1 cellular context compared by ENCODE assay signal in genomic region chr6:43277083-43277642, GRCh38.
TF ChIP-seq lines count a peak whose summit lies in the region.

No MANE protein-coding gene starts in this region.

TF ChIP-seq in HepG2, 621 proteins besides CTCF, POLR2A, EP300 and RAD21 (continued from another document and continues in another):
- TF ChIP-seq ZNF296 (CRISPR knock-in tag; conservative IDR thresholded peaks at IDR 0.05) = no peak
- 0 out of 2 replicates have a peak, but pooled peaks have one; percentile 7 for TF ChIP-seq BCL6 (CRISPR knock-in tag; IDR thresholded peaks at IDR 0.05)
- TF ChIP-seq MXD1 (CRISPR knock-in tag; IDR thresholded peaks at IDR 0.05) = 0 out of 2 replicates have a peak, but pooled peaks have one; percentile 28
- no peak for TF ChIP-seq ZNF281 (CRISPR knock-in tag; IDR thresholded peaks at IDR 0.05; ENCODE audit: borderline replicate concordance)
- no peak for TF ChIP-seq ZZZ3 (CRISPR knock-in tag; IDR thresholded peaks at IDR 0.05; ENCODE audit: borderline replicate concordance)
- no peak for TF ChIP-seq ZNF180 (CRISPR knock-in tag; IDR thresholded peaks at IDR 0.05; ENCODE audit: borderline replicate concordance, low read depth)
- TF ChIP-seq TSC22D2 (CRISPR knock-in tag; IDR thresholded peaks at IDR 0.05; ENCODE audit: borderline replicate concordance) = no peak
- 0 out of 2 replicates have a peak, but pooled peaks have one; percentile 45 for TF ChIP-seq MTERF4 (CRISPR knock-in tag; IDR thresholded peaks at IDR 0.05)
- TF ChIP-seq ZFP37 (CRISPR knock-in tag; IDR thresholded peaks at IDR 0.05; ENCODE audit: borderline replicate concordance) = peak; percentile 4; the same call in 1 of the 2 replicates
- TF ChIP-seq BCL3 (CRISPR knock-in tag; IDR thresholded peaks at IDR 0.05) = no peak
- TF ChIP-seq ZNF251 (CRISPR knock-in tag; IDR thresholded peaks at IDR 0.05) = no peak
- TF ChIP-seq STAT6 (CRISPR knock-in tag; IDR thresholded peaks at IDR 0.05; ENCODE audit: borderline replicate concordance) = no peak
- no peak for TF ChIP-seq ZNF280B (CRISPR knock-in tag; IDR thresholded peaks at IDR 0.05; ENCODE audit: borderline replicate concordance)
- TF ChIP-seq PATZ1 (CRISPR knock-in tag; IDR thresholded peaks at IDR 0.05) = peak; percentile 7
- 0 out of 2 replicates have a peak, but pooled peaks have one; percentile 17 for TF ChIP-seq ARID4A (CRISPR knock-in tag; IDR thresholded peaks at IDR 0.05; ENCODE audit: borderline replicate concordance)
- TF ChIP-seq ZBTB14 (CRISPR knock-in tag; IDR thresholded peaks at IDR 0.05) = no peak
- TF ChIP-seq ARID2 (CRISPR knock-in tag; IDR thresholded peaks at IDR 0.05; ENCODE audit: borderline replicate concordance) = 0 out of 2 replicates have a peak, but pooled peaks have one; percentile 67
- TF ChIP-seq HNRNPLL (IDR thresholded peaks at IDR 0.05; ENCODE audit: low read depth, low read length, poor library complexity, severe bottlenecking) = no peak
- TF ChIP-seq ZNF777 (CRISPR knock-in tag; IDR thresholded peaks at IDR 0.05) = 0 out of 2 replicates have a peak, but pooled peaks have one; percentile 38
- no peak for TF ChIP-seq HINFP (CRISPR knock-in tag; IDR thresholded peaks at IDR 0.05; ENCODE audit: low read depth)
- TF ChIP-seq NBN (conservative IDR thresholded peaks at IDR 0.05) = no peak
- TF ChIP-seq KLF13 (CRISPR knock-in tag; IDR thresholded peaks at IDR 0.05) = no peak
- TF ChIP-seq GPN1 (CRISPR knock-in tag; IDR thresholded peaks at IDR 0.05; ENCODE audit: borderline replicate concordance) = no peak
- 0 out of 2 replicates have a peak, but pooled peaks have one; percentile 8 for TF ChIP-seq ZKSCAN8 (CRISPR knock-in tag; IDR thresholded peaks at IDR 0.05; ENCODE audit: borderline replicate concordance)
- no peak for TF ChIP-seq ZNF136 (CRISPR knock-in tag; IDR thresholded peaks at IDR 0.05; ENCODE audit: low read depth)
- 0 out of 2 replicates have a peak, but pooled peaks have one; percentile 10 for TF ChIP-seq ZNF414 (CRISPR knock-in tag; IDR thresholded peaks at IDR 0.05)
- no peak for TF ChIP-seq PCBP2 (optimal IDR thresholded peaks at IDR 0.05; ENCODE audit: low read depth, low read length, poor library complexity, severe bottlenecking)
- no peak for TF ChIP-seq LCORL (IDR thresholded peaks at IDR 0.05)
- no peak for TF ChIP-seq LCORL (CRISPR knock-in tag; IDR thresholded peaks at IDR 0.05)
- TF ChIP-seq DPF2 (CRISPR knock-in tag; IDR thresholded peaks at IDR 0.05; ENCODE audit: borderline replicate concordance, low read depth) = no peak
- TF ChIP-seq HBP1 (CRISPR knock-in tag; IDR thresholded peaks at IDR 0.05; ENCODE audit: low read depth) = no peak
- TF ChIP-seq ZNF576 (CRISPR knock-in tag; IDR thresholded peaks at IDR 0.05) = no peak
- TF ChIP-seq HHEX (CRISPR knock-in tag; IDR thresholded peaks at IDR 0.05) = no peak
